Comparison of ENCODE assay signal across 8 cellular contexts in genomic region chrX:54043084-54043483, GRCh38. TPM values are rescaled to one million over a fixed set of nuclear protein-coding genes. Genes with fewer than 3 reads are reported as not detected.
DNase-seq lines count a peak whose midpoint lies in the region; ATAC-seq, FAIRE-seq and TF ChIP-seq lines count a peak whose summit lies in the region.

No MANE protein-coding gene starts in this region.

- H2AFZ ChIP-seq in K562 (ENCODE audit: low read depth, low read length): peak overlapping the region; percentile 96

- peak overlapping the region; percentile 93 for H3K27ac ChIP-seq in K562 (ENCODE audit: extremely low read depth, low read depth, low read length)
- peak overlapping the region; percentile 97 for H3K27ac ChIP-seq in upper lobe of right lung

- no peak for TF ChIP-seq RAD21 in K562 (CRISPR knock-in tag; conservative IDR thresholded peaks at IDR 0.05 in 1 of 2, IDR thresholded peaks at IDR 0.05 in 1 of 2)

- peaks cover 0 to 10% of the 10 kb centered on the region in 2 experiments; a peak in 3 of 5 replicates for H3K4me1 ChIP-seq in K562 (replicated peaks in 1 of 2; ENCODE audit: control insufficient read depth in 2 of 2, insufficient read depth in 2 of 2, low read length in 2 of 2)
- peaks cover 4% of the 10 kb centered on the region for H3K4me1 ChIP-seq in upper lobe of right lung

- H3K79me2 ChIP-seq in K562 (ENCODE audit: control insufficient read depth, insufficient read depth, low read length): peaks cover 13% of the 10 kb centered on the region

- peak overlapping the region; percentile 95 for H3K27ac Mint-ChIP-seq in activated naive CD4-positive, alpha-beta T cell treated with anti-CD3 and anti-CD28 coated beads for 36 hours

- H3K27me3 ChIP-seq in K562 (ENCODE audit: control insufficient read depth in 2 of 2, insufficient read depth in 2 of 2, low read length in 2 of 2) (no peaks in the 10 kb centered on the region), upper lobe of right lung (no peaks in the 10 kb centered on the region)

- no peaks in the 10 kb centered on the region for H3K9me1 ChIP-seq in K562 (ENCODE audit: control insufficient read depth, insufficient read depth, low read length)

- H3K36me3 Mint-ChIP-seq in activated naive CD4-positive, alpha-beta T cell treated with anti-CD3 and anti-CD28 coated beads for 36 hours (ENCODE audit: low read depth): peaks cover 14% of the 10 kb centered on the region

- no peak for DNase-seq in activated naive CD4-positive, alpha-beta T cell treated with anti-CD3 and anti-CD28 coated beads for 36 hours
- DNase-seq in activated naive CD4-positive, alpha-beta T cell (lab: John Stamatoyannopoulos, UW): no peak
- DNase-seq in K562 (ENCODE audit: extremely low read depth in 1 of 4, low spot score in 3 of 4) (no peak), medulla oblongata (ENCODE audit: extremely low spot score) (peak; percentile 18), upper lobe of right lung (no peak), NCI-H510A (lab: John Stamatoyannopoulos, UW) (no peak)

- no peak for FAIRE-seq in K562 (lab: Jason Lieb, UNC)

- H3K9ac ChIP-seq in K562 (ENCODE audit: insufficient read depth in 1 of 2, low read depth in 2 of 2, low read length in 2 of 2): peak overlapping the region; percentile 84 to 97

- in situ Hi-C loops in K562 (cut with MboI): no loop called here

- no peaks in the 10 kb centered on the region for H3K27me3 Mint-ChIP-seq in activated naive CD4-positive, alpha-beta T cell treated with anti-CD3 and anti-CD28 coated beads for 36 hours (ENCODE audit: low read depth)

- intact Hi-C loops in activated naive CD4-positive, alpha-beta T cell treated with anti-CD3 and anti-CD28 coated beads for 36 hours (cut with micrococcal nuclease): loop anchor here (10.0 kb wide), 1 partner anchor 818 kb away; the partner anchor contains the start of gene KDM5C
- intact Hi-C loops in K562 (cut with micrococcal nuclease): loop anchor here (10.0 kb wide), 2 partner anchors 358 to 592 kb away; partner anchors contain the start of gene HUWE1
- intact Hi-C loops in upper lobe of right lung (cut with DNase I): no loop called here

- H3K4me3 Mint-ChIP-seq in activated naive CD4-positive, alpha-beta T cell treated with anti-CD3 and anti-CD28 coated beads for 36 hours: peak overlapping the region; percentile 89

- POLR2A ChIA-PET in K562 (lab: Yijun Ruan, JAX): interaction anchor here (0.6 to 1.3 kb wide), 4 partner anchors 11 to 356 kb away, joined by 3 read pairs; partner anchors contain the start of gene HUWE1

- H3K4me3 ChIP-seq in K562 (peak overlapping the region; percentile 81), upper lobe of right lung (peak overlapping the region; percentile 66)

- peak overlapping the region; percentile 94 for H3K4me2 ChIP-seq in K562 (ENCODE audit: insufficient read depth, low read length)

- TF ChIP-seq EP300 in K562 (IDR thresholded peaks at IDR 0.05; ENCODE audit: low read length): no peak

- WGBS in K562 (ENCODE audit: insufficient coverage, low coverage, missing lambda C conversion rate): 4% methylated on average over 8 of the region's 9 CpGs

- H3K36me3 ChIP-seq in K562 (ENCODE audit: control insufficient read depth, insufficient read depth, low read length): peaks cover 27% of the 10 kb centered on the region; the same call in 1 of the 3 replicates
- peaks cover 14% of the 10 kb centered on the region for H3K36me3 ChIP-seq in upper lobe of right lung

- no peaks in the 10 kb centered on the region for H3K9me3 ChIP-seq in K562 (replicated peaks; ENCODE audit: control insufficient read depth, insufficient read depth, low read depth, low read length)
- H3K9me3 ChIP-seq in upper lobe of right lung: no peaks in the 10 kb centered on the region

- H4K20me1 ChIP-seq in K562 (replicated peaks; ENCODE audit: control insufficient read depth, insufficient read depth, low read length): no peaks in the 10 kb centered on the region

- H3K4me1 Mint-ChIP-seq in activated naive CD4-positive, alpha-beta T cell treated with anti-CD3 and anti-CD28 coated beads for 36 hours (ENCODE audit: low read depth): peaks cover 19% of the 10 kb centered on the region

- H3K9me3 Mint-ChIP-seq in activated naive CD4-positive, alpha-beta T cell treated with anti-CD3 and anti-CD28 coated beads for 36 hours: no peaks in the 10 kb centered on the region

- ATAC-seq in K562: no peak
- ATAC-seq in upper lobe of right lung: no peak
- ATAC-seq in HG02981 (IDR thresholded peaks at IDR 0.05; ENCODE audit: unreplicated experiment): no peak
- no peak for ATAC-seq in GM21825 (IDR thresholded peaks at IDR 0.05; ENCODE audit: unreplicated experiment)

- BruUV-seq in K562 (replicated peaks; lab: Mats Ljungman, UMichigan): TSS peak; percentile 68

- TF ChIP-seq CTCF in K562 (IDR thresholded peaks at IDR 0.05 in 2 of 3, conservative IDR thresholded peaks at IDR 0.05 in 1 of 3; ENCODE audit: insufficient read depth in 2 of 3, low read depth in 1 of 3, low read length in 3 of 3): no peak
- no peak for TF ChIP-seq CTCF in upper lobe of right lung (IDR thresholded peaks at IDR 0.05)

- TF ChIP-seq POLR2A in K562 (conservative IDR thresholded peaks at IDR 0.05): no peak

- CTCF ChIA-PET in activated naive CD4-positive, alpha-beta T cell treated with anti-CD3 and anti-CD28 coated beads for 36 hours (lab: Charles Lee): no interaction called here
- CTCF ChIA-PET in K562 (lab: Yijun Ruan, JAX; ENCODE audit: low intra/inter-chr PET ratio): no interaction called here

TF ChIP-seq in K562, 482 proteins besides CTCF, POLR2A, EP300 and RAD21:
- TF ChIP-seq HINFP (tag; conservative IDR thresholded peaks at IDR 0.05; ENCODE audit: low read depth) (no peak), RBFOX2 (IDR thresholded peaks at IDR 0.05; ENCODE audit: low read depth, low read length) (no peak), KLF6 (CRISPR knock-in tag; IDR thresholded peaks at IDR 0.05; ENCODE audit: borderline replicate concordance) (no peak), GABPA (tag; conservative IDR thresholded peaks at IDR 0.05; ENCODE audit: low read depth) (no peak), HDAC8 (tag; IDR thresholded peaks at IDR 0.05) (no peak), ZKSCAN1 (IDR thresholded peaks at IDR 0.05; ENCODE audit: low read depth, low read length) (no peak), SFPQ (IDR thresholded peaks at IDR 0.05; ENCODE audit: low read depth, low read length) (no peak), ZEB2 (IDR thresholded peaks at IDR 0.05) (no peak), NFE2L1 (tag; IDR thresholded peaks at IDR 0.05; ENCODE audit: borderline replicate concordance, low read depth) (no peak), ZNF212 (CRISPR knock-in tag; IDR thresholded peaks at IDR 0.05) (no peak)

RNA-seq across cellular contexts. Expression of gene PHF8, which starts 1.2 kb away (rescaled TPM):
- 10 to 100 TPM; 51.7 to 53.2 TPM for total RNA-seq in activated naive CD4-positive, alpha-beta T cell treated with anti-CD3 and anti-CD28 coated beads for 36 hours
- 113 and 120 TPM in 2 replicates for total RNA-seq in K562 (2011; cell fraction: chromatin; rRNA removed; ENCODE audit: low replicate concordance)
- total RNA-seq in K562 (2011; cell fraction: nucleolus; rRNA removed): 54.2 and 56.8 TPM in 2 replicates
- 59.9 and 65.1 TPM in 2 replicates for total RNA-seq in K562 (2011; cell fraction: nucleoplasm; rRNA removed)
- 12.2 and 14.5 TPM in 2 replicates for total RNA-seq in K562 (2014; rRNA removed)
- total RNA-seq in K562 (2014; rRNA removed; fragmentation: Illumina TruSeq; extraction: Trizol): 7.9 and 8.0 TPM in 2 replicates
- 9.0 and 9.7 TPM in 2 replicates for total RNA-seq in K562 (2015; rRNA removed; fragmentation: Illumina TruSeq; extraction: Trizol)
- 25.5 and 25.7 TPM in 2 replicates for total RNA-seq in K562 (2021)
- polyA plus RNA-seq in K562 (2011; rRNA removed): 12.1 and 16.8 TPM in 2 replicates
- polyA plus RNA-seq in K562 (2011; cell fraction: cytosol; rRNA removed): 13.9 and 15.6 TPM in 2 replicates
- 64.6 and 65.8 TPM in 2 replicates for polyA plus RNA-seq in K562 (2011; cell fraction: nucleus; rRNA removed)
- polyA plus RNA-seq in K562 (2012): 13.3 and 20.2 TPM in 2 replicates
- 18.8 and 19.4 TPM in 2 replicates for polyA plus RNA-seq in K562 (2014; fragmentation: Illumina TruSeq; extraction: Trizol)
- polyA plus RNA-seq in K562 (2014; fragmentation: Nextera tagmentation; extraction: Ambion mirVana): 1 to 10 TPM; 2.5 to 2.9 TPM
- polyA plus RNA-seq in K562 (2014; rRNA removed): 11.4 and 12.5 TPM in 2 replicates
- polyA minus RNA-seq in K562 (2011; rRNA and poly(A)+ RNA removed): 25.2 and 29.7 TPM in 2 replicates
- polyA minus RNA-seq in K562 (2011; cell fraction: cytosol; rRNA and poly(A)+ RNA removed): 22.7 and 29.1 TPM in 2 replicates
- polyA minus RNA-seq in K562 (2011; cell fraction: nucleus; rRNA and poly(A)+ RNA removed): 24.2 and 35.7 TPM in 2 replicates
- total RNA-seq in upper lobe of right lung: 28.5 TPM
